Comparison of ENCODE assay signal across 8 cellular contexts in the genomic region with DNA sequence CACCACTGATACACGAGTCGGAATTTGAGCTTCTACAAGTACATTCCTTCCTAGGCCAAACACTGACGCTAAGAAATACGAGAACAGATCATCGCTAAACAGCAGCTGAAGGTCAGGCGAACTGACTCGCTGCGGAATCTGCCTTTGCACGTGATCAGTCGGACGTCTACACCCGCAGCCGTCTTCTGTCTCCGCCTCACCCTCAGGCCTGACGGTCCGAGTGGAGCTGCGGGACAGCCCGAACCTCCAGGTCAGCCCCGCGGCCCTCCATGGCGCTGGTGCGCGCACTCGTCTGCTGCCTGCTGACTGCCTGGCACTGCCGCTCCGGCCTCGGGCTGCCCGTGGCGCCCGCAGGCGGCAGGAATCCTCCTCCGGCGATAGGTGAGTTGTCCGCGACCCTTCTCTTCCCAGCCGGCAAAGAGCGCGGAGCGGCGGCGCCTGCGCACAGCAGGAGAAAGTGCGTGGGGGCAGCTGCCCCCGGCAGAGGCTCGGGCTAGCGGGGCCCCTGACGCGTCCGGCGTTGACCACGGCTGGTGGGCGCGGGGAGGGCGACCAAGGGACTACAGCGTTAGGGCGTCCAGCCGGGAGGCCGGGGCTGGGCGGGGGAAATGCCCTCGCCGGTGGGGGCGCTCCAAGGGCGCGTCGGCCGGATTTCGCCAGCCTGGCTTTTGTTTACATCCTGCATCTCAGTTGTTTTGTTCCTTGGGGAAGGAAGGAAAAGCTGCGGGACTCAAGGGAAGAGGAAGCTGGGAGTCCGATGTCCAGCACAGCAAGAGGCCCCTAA. TPM values are rescaled to one million over a fixed set of nuclear protein-coding genes. Genes with fewer than 3 reads are reported as not detected.
DNase-seq lines count a peak whose midpoint lies in the region.

A gene with protein sequence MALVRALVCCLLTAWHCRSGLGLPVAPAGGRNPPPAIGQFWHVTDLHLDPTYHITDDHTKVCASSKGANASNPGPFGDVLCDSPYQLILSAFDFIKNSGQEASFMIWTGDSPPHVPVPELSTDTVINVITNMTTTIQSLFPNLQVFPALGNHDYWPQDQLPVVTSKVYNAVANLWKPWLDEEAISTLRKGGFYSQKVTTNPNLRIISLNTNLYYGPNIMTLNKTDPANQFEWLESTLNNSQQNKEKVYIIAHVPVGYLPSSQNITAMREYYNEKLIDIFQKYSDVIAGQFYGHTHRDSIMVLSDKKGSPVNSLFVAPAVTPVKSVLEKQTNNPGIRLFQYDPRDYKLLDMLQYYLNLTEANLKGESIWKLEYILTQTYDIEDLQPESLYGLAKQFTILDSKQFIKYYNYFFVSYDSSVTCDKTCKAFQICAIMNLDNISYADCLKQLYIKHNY (plus strand): TSS at position 181 of the 784 bp plus-strand sequence. CDS start 89 bp downstream, at position 270.

- no peaks in the 10 kb centered on the region for H3K36me3 Mint-ChIP-seq in activated CD4-positive, alpha-beta T cell treated with anti-CD3 and anti-CD28 coated beads, Interleukin-2, amount 10 ng/mL, durations not matched to agents 7 days and 5 days (ENCODE audit: low read depth)

- DNase-seq in activated CD4-positive, alpha-beta T cell treated with anti-CD3 and anti-CD28 coated beads, Interleukin-2, amount 10 ng/mL, durations not matched to agents 7 days and 5 days, result peak; percentile 15
- DNase-seq in activated CD4-positive, alpha-beta T cell treated with anti-CD3 and anti-CD28 coated beads for 4 hours, result no peak
- DNase-seq in HCEC 1CT (peak; percentile 89), LoVo (ENCODE audit: low spot score) (peak; percentile 82), SHP77 treated with DMSO at 0.1 percent for 48 hours (lab: John Stamatoyannopoulos, UW) (peak; percentile 62), caudate nucleus (lab: John Stamatoyannopoulos, UW) (peak in 59 of 61 donors; percentile 31 to 95 (median 78)), inferior parietal cortex (ENCODE audit: extremely low spot score) (peak; percentile 69), skeletal muscle cell (ENCODE audit: low read depth) (peak; percentile 90)

- CTCF ChIA-PET in activated CD4-positive, alpha-beta T cell treated with anti-CD3 and anti-CD28 coated beads, Interleukin-2, amount 10 ng/mL, durations not matched to agents 7 days and 5 days (lab: Charles Lee), result no interaction called here

- POLR2A ChIA-PET in activated CD4-positive, alpha-beta T cell treated with anti-CD3 and anti-CD28 coated beads, Interleukin-2, amount 10 ng/mL, durations not matched to agents 7 days and 5 days (lab: Charles Lee), result no interaction called here

- peak within 1 kb of the TSS; percentile 79 for H3K4me3 Mint-ChIP-seq in activated CD4-positive, alpha-beta T cell treated with anti-CD3 and anti-CD28 coated beads, Interleukin-2, amount 10 ng/mL, durations not matched to agents 7 days and 5 days

- H3K27me3 Mint-ChIP-seq in activated CD4-positive, alpha-beta T cell treated with anti-CD3 and anti-CD28 coated beads, Interleukin-2, amount 10 ng/mL, durations not matched to agents 7 days and 5 days, result peaks cover 52% of the 10 kb centered on the region

- H3K4me3 ChIP-seq in skeletal muscle cell (ENCODE audit: low read depth, low read length), result peak within 1 kb of the TSS; percentile 70

- H3K9me3 Mint-ChIP-seq in activated CD4-positive, alpha-beta T cell treated with anti-CD3 and anti-CD28 coated beads, Interleukin-2, amount 10 ng/mL, durations not matched to agents 7 days and 5 days, result no peaks in the 10 kb centered on the region

- peak within 1 kb of the TSS; percentile 92 for H3K27ac ChIP-seq in caudate nucleus (ENCODE audit: low read depth, low read length)

- H3K4me1 Mint-ChIP-seq in activated CD4-positive, alpha-beta T cell treated with anti-CD3 and anti-CD28 coated beads, Interleukin-2, amount 10 ng/mL, durations not matched to agents 7 days and 5 days, result peaks cover 8% of the 10 kb centered on the region

- H3K27ac Mint-ChIP-seq in activated CD4-positive, alpha-beta T cell treated with anti-CD3 and anti-CD28 coated beads, Interleukin-2, amount 10 ng/mL, durations not matched to agents 7 days and 5 days, result no peak within 1 kb of the TSS

RNA-seq across cellular contexts. Expression of the gene that starts here (rescaled TPM):
- under 1 TPM in 1 of 2 experiments, not detected in 1; 0.19 TPM for total RNA-seq in activated CD4-positive, alpha-beta T cell treated with anti-CD3 and anti-CD28 coated beads, Interleukin-2, amount 10 ng/mL, durations not matched to agents 7 days and 5 days

Comparison
In these comparisons a context has a peak if more than half of its experiments do, and no peak if none do; other contexts are left out.
1. Peak in DNase-seq in activated CD4-positive, alpha-beta T cell treated with anti-CD3 and anti-CD28 coated beads, Interleukin-2, amount 10 ng/mL, durations not matched to agents 7 days and 5 days; RNA of the gene not detected or under 1 TPM.
2. DNase-seq: peak in HCEC 1CT (single experiment), LoVo (single experiment), SHP77 treated with DMSO at 0.1 percent for 48 hours (single experiment), caudate nucleus (59 of 61), inferior parietal cortex (single experiment) and skeletal muscle cell (single experiment); none in activated CD4-positive, alpha-beta T cell treated with anti-CD3 and anti-CD28 coated beads for 4 hours (0 of 2).